ENCODE assay signal across 11 cellular contexts in genomic region chr9:112556497-112557085, GRCh38.
DNase-seq lines count a peak whose midpoint lies in the region; FAIRE-seq and TF ChIP-seq lines count a peak whose summit lies in the region.
"Had no signal": no experiment of that assay in that cellular context is flagged by ENCODE, and none has a peak within 500 bp of the region (broad histone marks: within the 10 kb centered on the region; RNA-seq: fewer than 3 reads in every experiment).

No MANE protein-coding gene starts in this region.

- H3K4me1 ChIP-seq in adipocyte (ENCODE audit: control insufficient read depth, insufficient read depth, low read length) (peaks cover 29% of the 10 kb centered on the region), small intestine (ENCODE audit: control insufficient read depth in 2 of 2, insufficient read depth in 1 of 2, low read depth in 1 of 2, low read length in 1 of 2) (peaks cover 4 to 8% of the 10 kb centered on the region in 2 donors)

- no peak overlapping the region for H3K9ac ChIP-seq in adipocyte (ENCODE audit: low read length)

- DNase-seq in HCEC 1CT, result peak; percentile 58
- peak; percentile 86 for DNase-seq in adipocyte (ENCODE audit: low read depth)
- DNase-seq in fibroblast of villous mesenchyme (ENCODE audit: low read depth), result peak; percentile 48
- DNase-seq in small intestine, result peak; percentile 71
- no peak for DNase-seq in GM19238 (ENCODE audit: insufficient read length, low spot score)
- DNase-seq in NCI-H1694 treated with DMSO at 0.1 percent for 48 hours (lab: John Stamatoyannopoulos, UW), result no peak
- no peak for DNase-seq in globus pallidus (ENCODE audit: low spot score)
- no peak for DNase-seq in NCI-H1930 (lab: John Stamatoyannopoulos, UW)
- DNase-seq: CD8-positive, alpha-beta memory T cell; left cardiac atrium had no signal

- WGBS in small intestine, 3 donors, result 56 to 75% (median 60%) methylated on average over 4 of the region's 4 CpGs

- H3K9me3 ChIP-seq in adipocyte (ENCODE audit: control insufficient read depth, low read length), result no peaks in the 10 kb centered on the region
- H3K9me3 ChIP-seq in small intestine (ENCODE audit: control insufficient read depth, low read depth), result no peaks in the 10 kb centered on the region
- H3K9me3 ChIP-seq: HAP-1 had no signal

- H3K27me3 ChIP-seq in adipocyte (replicated peaks; ENCODE audit: control insufficient read depth, insufficient read depth, low read length) (no peaks in the 10 kb centered on the region), small intestine (ENCODE audit: control insufficient read depth in 2 of 2, insufficient read depth in 2 of 2, low read length in 2 of 2) (no peaks in the 10 kb centered on the region)

- H3K36me3 ChIP-seq in adipocyte (ENCODE audit: control insufficient read depth, insufficient read depth, low read length, severe bottlenecking) (no peaks in the 10 kb centered on the region), small intestine (ENCODE audit: control insufficient read depth in 2 of 2, insufficient read depth in 2 of 2, low read length in 2 of 2) (no peaks in the 10 kb centered on the region)
- H3K36me3 ChIP-seq: HAP-1 had no signal

- peak overlapping the region in 1 of 2 donors; percentile 72 for H3K27ac ChIP-seq in small intestine (ENCODE audit: low read depth in 1 of 2, low read length in 1 of 2)

- H3K4me3 ChIP-seq in adipocyte (ENCODE audit: low read length) (no peak overlapping the region), fibroblast of villous mesenchyme (ENCODE audit: low read depth, low read length) (no peak overlapping the region), small intestine (ENCODE audit: low read depth in 1 of 2, low read length in 2 of 2) (no peak overlapping the region)
- H3K4me3 ChIP-seq: HAP-1 had no signal

- no peak for FAIRE-seq in small intestine (lab: Jason Lieb, UNC)

- no peak for TF ChIP-seq CTCF in fibroblast of villous mesenchyme (IDR thresholded peaks at IDR 0.05; ENCODE audit: insufficient read depth, low read depth, low read length)

Comparison
In these comparisons a context has a peak if more than half of its experiments do, and no peak if none do; other contexts are left out.
1. DNase-seq: peak in HCEC 1CT (single experiment), adipocyte (single experiment), fibroblast of villous mesenchyme (single experiment) and small intestine (single experiment); none in GM19238 (single experiment), NCI-H1694 treated with DMSO at 0.1 percent for 48 hours (single experiment), globus pallidus (single experiment) and NCI-H1930 (0 of 2).